13 cellular contexts compared by ENCODE assay signal in genomic region chr14:68269136-68269535, GRCh38.
DNase-seq lines count a peak whose midpoint lies in the region; ATAC-seq, FAIRE-seq and TF ChIP-seq lines count a peak whose summit lies in the region.
"Had no signal": no experiment of that assay in that cellular context is flagged by ENCODE, and none has a peak within 500 bp of the region (broad histone marks: within the 10 kb centered on the region; RNA-seq: fewer than 3 reads in every experiment).

No MANE protein-coding gene starts in this region.

- DNase-seq in activated T-cell treated with anti-CD3 and anti-CD28 coated beads, Interleukin-2, amount 50 U/mL, for 72 hours = peak; percentile 27 to 53
- DNase-seq in activated T-cell treated with anti-CD3 and anti-CD28 coated beads for 4 hours (no peak), adrenal gland (no peak), myocyte (ENCODE audit: low read depth) (peak; percentile 71), upper lobe of right lung (no peak), GM19239 (ENCODE audit: insufficient read length, low spot score) (no peak), hippocampal formation (lab: John Stamatoyannopoulos, UW) (no peak), posterior cingulate gyrus (no peak)
- DNase-seq: KBM-7; stimulated activated CD4-positive, alpha-beta T cell treated with anti-CD3 and anti-CD28 coated beads, Interleukin-4, amount 100 ng/mL, for 1 hour had no signal

- FAIRE-seq in GM19239 (lab: Jason Lieb, UNC) = no peak
- FAIRE-seq: A204.1, endothelial cell of umbilical vein had no signal

- no peak for TF ChIP-seq POLR2A in adrenal gland (IDR thresholded peaks at IDR 0.05)

- intact Hi-C loops in adrenal gland (cut with DNase I) (no loop called here), upper lobe of right lung (cut with DNase I) (no loop called here), posterior cingulate gyrus (cut with DNase I) (no loop called here)

- no peak for TF ChIP-seq CTCF in adrenal gland (IDR thresholded peaks at IDR 0.05)
- no peak for TF ChIP-seq CTCF in upper lobe of right lung (IDR thresholded peaks at IDR 0.05)

- H3K4me1 ChIP-seq in adrenal gland (replicated peaks in 1 of 2) (peaks cover 0 to 31% of the 10 kb centered on the region in 2 donors), upper lobe of right lung (peaks cover 54% of the 10 kb centered on the region)

- no peaks in the 10 kb centered on the region for H3K9me3 Mint-ChIP-seq in activated T-cell treated with anti-CD3 and anti-CD28 coated beads, Interleukin-2, amount 50 U/mL, for 72 hours

- WGBS in adrenal gland, 4 donors = 88 to 96% (median 92%) methylated on average over 4 of the region's 4 CpGs

- ATAC-seq in activated T-cell treated with anti-CD3 and anti-CD28 coated beads, Interleukin-2, amount 50 U/mL, for 72 hours (replicated peaks in 1 of 2) = peak; percentile 60 to 92
- peak; percentile 63 for ATAC-seq in upper lobe of right lung

- H3K27me3 ChIP-seq in adrenal gland (no peaks in the 10 kb centered on the region), upper lobe of right lung (no peaks in the 10 kb centered on the region)

- H3K4me3 Mint-ChIP-seq in activated T-cell treated with anti-CD3 and anti-CD28 coated beads, Interleukin-2, amount 50 U/mL, for 72 hours = no peak overlapping the region

- H3K9me3 ChIP-seq in adrenal gland (replicated peaks in 1 of 3) (no peaks in the 10 kb centered on the region), upper lobe of right lung (no peaks in the 10 kb centered on the region)
- H3K9me3 ChIP-seq: thoracic aorta had no signal

- H3K27ac ChIP-seq in adrenal gland = peak overlapping the region in 3 of 5 donors; percentile 11 to 74 (median 39)
- H3K27ac ChIP-seq in upper lobe of right lung = peak overlapping the region; percentile 63

- H3K27me3 Mint-ChIP-seq in activated T-cell treated with anti-CD3 and anti-CD28 coated beads, Interleukin-2, amount 50 U/mL, for 72 hours (ENCODE audit: low read depth) = no peaks in the 10 kb centered on the region

- H3K4me1 Mint-ChIP-seq in activated T-cell treated with anti-CD3 and anti-CD28 coated beads, Interleukin-2, amount 50 U/mL, for 72 hours (ENCODE audit: low read depth) = peaks cover 30% of the 10 kb centered on the region

- H3K36me3 ChIP-seq in adrenal gland (replicated peaks in 1 of 2) (no peaks in the 10 kb centered on the region), upper lobe of right lung (no peaks in the 10 kb centered on the region)
- H3K36me3 ChIP-seq: thoracic aorta had no signal

- H3K4me3 ChIP-seq in adrenal gland (no peak overlapping the region), upper lobe of right lung (no peak overlapping the region)
- H3K4me3 ChIP-seq: thoracic aorta had no signal

- H3K27ac Mint-ChIP-seq in activated T-cell treated with anti-CD3 and anti-CD28 coated beads, Interleukin-2, amount 50 U/mL, for 72 hours = peak overlapping the region; percentile 43

- H3K36me3 Mint-ChIP-seq in activated T-cell treated with anti-CD3 and anti-CD28 coated beads, Interleukin-2, amount 50 U/mL, for 72 hours (ENCODE audit: insufficient read depth in 2 of 2) = no peaks in the 10 kb centered on the region

Comparison
In these comparisons a context has a peak if more than half of its experiments do, and no peak if none do; other contexts are left out.
1. DNase-seq: peak in activated T-cell treated with anti-CD3 and anti-CD28 coated beads, Interleukin-2, amount 50 U/mL, for 72 hours (2 of 2) and myocyte (single experiment); none in activated T-cell treated with anti-CD3 and anti-CD28 coated beads for 4 hours (single experiment), adrenal gland (0 of 7), upper lobe of right lung (single experiment), GM19239 (single experiment), hippocampal formation (0 of 2) and posterior cingulate gyrus (0 of 10).